8 cellular contexts compared by ENCODE assay signal in genomic region chr13:110387451-110388140, GRCh38.
A peak's percentile ranks its signal among the peaks of the same experiment; 100 is the strongest.
DNase-seq lines count a peak whose midpoint lies in the region; ATAC-seq and TF ChIP-seq lines count a peak whose summit lies in the region.

No MANE protein-coding gene starts in this region.

- no peak overlapping the region for H4K5ac ChIP-seq in H9 (ENCODE audit: insufficient read length, low read depth, low read length)

- BruUV-seq in A673 (replicated peaks; lab: Mats Ljungman, UMichigan), result no TSS peak

- in situ Hi-C loops in GM13977 (cut with MboI; ENCODE audit: low pct_unique_long_range_greater_than_20kb, low sequenced_read_pairs, unreplicated experiment), result no loop called here

- no peak overlapping the region for H3K4me2 ChIP-seq in H9 (ENCODE audit: insufficient read depth, insufficient read length, low read length)

- H3K79me2 ChIP-seq in H9 (ENCODE audit: insufficient read depth, low read length), result no peaks in the 10 kb centered on the region

- no peak overlapping the region for H3K4me3 Mint-ChIP-seq in H9
- no peak overlapping the region for H3K4me3 Mint-ChIP-seq in stimulated activated memory B cell treated with anti-CD40 and anti-IgM and Interleukin-4, amounts not matched to agents 10 μg/mL and 1 μg/mL and 100 μg/mL, for 72 hours

- no peak overlapping the region for H2BK120ac ChIP-seq in H9 (ENCODE audit: low read depth, low read length, poor library complexity, severe bottlenecking)

- no peaks in the 10 kb centered on the region for H3K36me3 ChIP-seq in left ventricle myocardium inferior
- no peaks in the 10 kb centered on the region for H3K36me3 ChIP-seq in A673 (ENCODE audit: insufficient read depth, low read length, poor library complexity, severe bottlenecking)

- H3K4me1 ChIP-seq in H9 (ENCODE audit: insufficient read depth, low read length) (peaks cover 11% of the 10 kb centered on the region; the same call in 1 of the 2 replicates), left ventricle myocardium inferior (peaks cover 71% of the 10 kb centered on the region), A673 (ENCODE audit: insufficient read depth, low read length, poor library complexity, severe bottlenecking) (peaks cover 6% of the 10 kb centered on the region)

- no peak overlapping the region for H2BK15ac ChIP-seq in H9 (ENCODE audit: low read depth, low read length)

- H3K27me3 ChIP-seq in H9 (ENCODE audit: insufficient read depth, low read length) (no peaks in the 10 kb centered on the region), left ventricle myocardium inferior (ENCODE audit: low read depth) (no peaks in the 10 kb centered on the region), A673 (replicated peaks; ENCODE audit: insufficient read depth, low read depth, low read length, poor library complexity) (no peaks in the 10 kb centered on the region)

- peak overlapping the region; percentile 54 for H3K4me3 ChIP-seq in left ventricle myocardium inferior
- no peak overlapping the region for H3K4me3 ChIP-seq in A673 (ENCODE audit: low read depth, low read length, poor library complexity, severe bottlenecking)

- H4K20me1 ChIP-seq in H9 (ENCODE audit: control insufficient read depth, insufficient read depth, insufficient read length), result no peaks in the 10 kb centered on the region

- H3K27ac Mint-ChIP-seq in H9, result peak overlapping the region in 2 of 3 experiments; percentile 44 to 49; a peak in 2 of 7 replicates
- no peak overlapping the region for H3K27ac Mint-ChIP-seq in stimulated activated memory B cell treated with anti-CD40 and anti-IgM and Interleukin-4, amounts not matched to agents 10 μg/mL and 1 μg/mL and 100 μg/mL, for 72 hours

- CTCF ChIA-PET in A673 (lab: Charles Lee), result no interaction called here

- no peak overlapping the region for H4K8ac ChIP-seq in H9 (replicated peaks; ENCODE audit: insufficient read length, low read depth, low read length)

- H3K23ac ChIP-seq in H9 (ENCODE audit: insufficient read length, low read depth, low read length), result no peak overlapping the region

- no peak overlapping the region for H3K18ac ChIP-seq in H9 (ENCODE audit: insufficient read length, low read depth, low read length)

- H3K9me3 ChIP-seq in H9 (ENCODE audit: control insufficient read depth, low read depth, low read length), result no peaks in the 10 kb centered on the region
- no peaks in the 10 kb centered on the region for H3K9me3 ChIP-seq in left ventricle myocardium inferior (replicated peaks)
- peaks cover 3% of the 10 kb centered on the region for H3K9me3 ChIP-seq in A673 (ENCODE audit: low read depth, low read length, poor library complexity, severe bottlenecking)

- peaks cover 29 to 30% of the 10 kb centered on the region in 2 experiments for H3K4me1 Mint-ChIP-seq in H9
- no peaks in the 10 kb centered on the region for H3K4me1 Mint-ChIP-seq in stimulated activated memory B cell treated with anti-CD40 and anti-IgM and Interleukin-4, amounts not matched to agents 10 μg/mL and 1 μg/mL and 100 μg/mL, for 72 hours

- H3K9ac ChIP-seq in H9 (ENCODE audit: extremely low read depth, insufficient read length, low read length), result no peak overlapping the region

- H3K56ac ChIP-seq in H9 (ENCODE audit: insufficient read length, low read depth, low read length), result no peak overlapping the region

- no peaks in the 10 kb centered on the region for H3K79me1 ChIP-seq in H9 (ENCODE audit: insufficient read depth, low read depth, low read length, poor library complexity, severe bottlenecking)

- H3K36me3 Mint-ChIP-seq in H9 (ENCODE audit: insufficient read depth in 1 of 3, low read depth in 3 of 3), result peaks cover 22 to 30% (median 23%) of the 10 kb centered on the region in 3 experiments
- no peaks in the 10 kb centered on the region for H3K36me3 Mint-ChIP-seq in stimulated activated memory B cell treated with anti-CD40 and anti-IgM and Interleukin-4, amounts not matched to agents 10 μg/mL and 1 μg/mL and 100 μg/mL, for 72 hours

- no peak overlapping the region for H3T11ph ChIP-seq in H9 (ENCODE audit: low read length)

- no peak overlapping the region for H3K4ac ChIP-seq in H9 (ENCODE audit: low read depth, low read length)

- H4K91ac ChIP-seq in H9 (ENCODE audit: insufficient read length, low read depth, low read length), result no peak overlapping the region

- ATAC-seq in stimulated activated memory B cell treated with anti-CD40 and anti-IgM and Interleukin-4, amounts not matched to agents 10 μg/mL and 1 μg/mL and 100 μg/mL, for 72 hours, result peak; percentile 54

- no peak overlapping the region for H2AK5ac ChIP-seq in H9 (ENCODE audit: insufficient read length, low read length)

- H2BK5ac ChIP-seq in H9 (ENCODE audit: insufficient read length, low read length), result no peak overlapping the region

- no peak overlapping the region for H3K27ac ChIP-seq in H9 (ENCODE audit: insufficient read length, low read depth, low read length)
- peak overlapping the region; percentile 83 for H3K27ac ChIP-seq in left ventricle myocardium inferior (replicated peaks)
- H3K27ac ChIP-seq in A673 (ENCODE audit: low read depth, low read length, poor library complexity, severe bottlenecking), result no peak overlapping the region

- TF ChIP-seq CTCF in GM13977 (IDR thresholded peaks at IDR 0.05; ENCODE audit: extremely low read depth, insufficient read depth, missing control alignments), result no peak
- no peak for TF ChIP-seq CTCF in H9 (conservative IDR thresholded peaks at IDR 0.05)
- peak; percentile 11 for TF ChIP-seq CTCF in left ventricle myocardium inferior (IDR thresholded peaks at IDR 0.05; ENCODE audit: borderline replicate concordance)
- TF ChIP-seq CTCF in A673 (conservative IDR thresholded peaks at IDR 0.05; ENCODE audit: low read depth, low read length), result no peak

- no CpG with 5 or more reads among the region's 26 CpGs for WGBS in H9 (ENCODE audit: extremely low coverage, insufficient read length, low lambda C conversion rate)

- POLR2A ChIA-PET in A673 (lab: Charles Lee; ENCODE audit: low non-redundant PET), result no interaction called here

- H3K14ac ChIP-seq in H9 (ENCODE audit: insufficient read depth, low read length), result 0 out of 2 replicates have a peak overlapping the region, but pooled peaks have one; percentile 21

- intact Hi-C loops in left ventricle myocardium inferior (cut with micrococcal nuclease), result no loop called here
- intact Hi-C loops in A673 (cut with micrococcal nuclease; ENCODE audit: unreplicated experiment), result no loop called here

- H3K27me3 Mint-ChIP-seq in H9 (ENCODE audit: low read depth), result no peaks in the 10 kb centered on the region; the same call in 1 of the 2 replicates
- H3K27me3 Mint-ChIP-seq in stimulated activated memory B cell treated with anti-CD40 and anti-IgM and Interleukin-4, amounts not matched to agents 10 μg/mL and 1 μg/mL and 100 μg/mL, for 72 hours, result peaks cover 30% of the 10 kb centered on the region

- H3K9me3 Mint-ChIP-seq in H9, result peaks cover 12 to 23% of the 10 kb centered on the region in 2 experiments
- H3K9me3 Mint-ChIP-seq in stimulated activated memory B cell treated with anti-CD40 and anti-IgM and Interleukin-4, amounts not matched to agents 10 μg/mL and 1 μg/mL and 100 μg/mL, for 72 hours, result peaks cover 2% of the 10 kb centered on the region

- H2AFZ ChIP-seq in H9 (ENCODE audit: low read length), result no peak overlapping the region

- H2BK20ac ChIP-seq in H9 (ENCODE audit: low read depth, low read length, poor library complexity, severe bottlenecking), result no peak overlapping the region

- DNase-seq in GM13977 (ENCODE audit: low spot score), result peak; percentile 59
- DNase-seq in H9, result peak; percentile 73
- peak; percentile 75 for DNase-seq in NOMO-1 treated with dmso at 0.1 percent for 144 hours (lab: John Stamatoyannopoulos, UW; ENCODE audit: unreplicated experiment)
- peak; percentile 62 for DNase-seq in left ventricle myocardium inferior
- DNase-seq in germinal center (ENCODE audit: low spot score), result no peak
- DNase-seq in NCI-H1417 treated with DMSO at 0.1 percent for 48 hours (lab: John Stamatoyannopoulos, UW), result no peak
- DNase-seq in A673 (ENCODE audit: low spot score), result no peak

- H2BK12ac ChIP-seq in H9 (ENCODE audit: insufficient read length, low read depth, low read length), result no peak overlapping the region

- H3K23me2 ChIP-seq in H9 (ENCODE audit: insufficient read length, low read depth, low read length, poor library complexity, severe bottlenecking), result no peaks in the 10 kb centered on the region

Comparison
In these comparisons a context has a peak if more than half of its experiments do, and no peak if none do; other contexts are left out.
1. DNase-seq: peak in GM13977 (single experiment), H9 (single experiment), NOMO-1 treated with dmso at 0.1 percent for 144 hours (single experiment) and left ventricle myocardium inferior (single experiment); none in germinal center (single experiment), NCI-H1417 treated with DMSO at 0.1 percent for 48 hours (single experiment) and A673 (single experiment).